ENCODE assay signal across 9 cellular contexts in the genomic region with DNA sequence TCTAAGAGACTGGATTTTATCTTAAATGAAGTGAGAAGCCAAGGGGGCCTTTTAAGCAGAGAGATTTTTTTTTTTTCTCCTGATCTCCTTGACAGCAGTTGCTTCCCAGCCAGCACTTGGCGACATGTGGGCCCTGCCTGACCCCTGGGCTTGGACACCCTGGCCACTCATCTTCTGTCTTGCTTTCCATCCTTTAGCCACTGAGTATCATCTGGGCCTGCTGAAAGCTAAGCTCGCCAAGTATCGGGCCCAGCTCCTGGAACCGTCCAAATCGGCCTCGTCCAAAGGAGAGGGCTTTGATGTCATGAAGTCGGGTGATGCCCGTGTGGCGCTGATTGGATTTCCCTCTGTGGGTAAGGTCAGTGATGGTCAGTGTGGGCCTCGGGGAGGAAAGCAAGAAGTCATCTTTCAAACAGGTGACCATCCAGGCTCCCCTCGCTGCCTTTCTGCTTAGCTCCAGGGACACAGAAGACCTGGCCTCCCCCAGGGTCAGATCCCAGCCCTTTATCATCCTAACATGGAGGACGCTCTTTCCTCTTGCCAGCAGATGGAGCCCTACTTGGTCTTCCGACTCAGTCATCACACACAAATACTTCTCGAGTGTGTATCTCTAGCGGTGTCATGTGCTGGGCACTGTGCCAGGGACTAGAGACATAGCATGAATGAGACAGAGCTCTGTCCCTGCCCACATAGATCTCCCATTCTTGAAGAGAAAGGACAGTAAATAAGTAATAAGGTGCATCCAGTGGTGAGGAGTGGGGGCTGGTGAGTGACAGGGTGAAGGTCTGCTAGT. TPM values are rescaled to one million over a fixed set of nuclear protein-coding genes. Genes with fewer than 3 reads are reported as not detected.
A peak's percentile ranks its signal among the peaks of the same experiment; 100 is the strongest.
DNase-seq lines count a peak whose midpoint lies in the region; ATAC-seq and TF ChIP-seq lines count a peak whose summit lies in the region.
"Had no signal": no experiment of that assay in that cellular context is flagged by ENCODE, and none has a peak within 500 bp of the region (broad histone marks: within the 10 kb centered on the region; RNA-seq: fewer than 3 reads in every experiment).

No MANE protein-coding gene starts in this region.

- in situ Hi-C loops in GM13976 (cut with MboI; ENCODE audit: low sequenced_read_pairs, unreplicated experiment): no loop called here

- DNase-seq in AG09309 (ENCODE audit: low read depth): no peak
- DNase-seq in GM13976 (ENCODE audit: low spot score): no peak
- peak; percentile 85 to 93 for DNase-seq in SHP77 (lab: John Stamatoyannopoulos, UW)
- DNase-seq in glomerular endothelial cell (ENCODE audit: extremely low read depth, low read depth, low spot score): peak; percentile 51
- DNase-seq in stimulated activated naive CD8-positive, alpha-beta T cell treated with anti-CD3 and anti-CD28 coated beads, Interleukin-15, amount 100 ng/mL, for 72 hours: peak in 1 of 2 donors; percentile 17
- no peak for DNase-seq in activated T-helper 1 cell treated with anti-CD3 and anti-CD28 coated beads, Interleukin-12 subunit alpha, Interleukin-12 subunit beta, Interleukin-2, Interleukin-4 antibody, amounts not matched to agents 30 ng/mL and 10 ng/mL and 1 ng/mL, durations not matched to agents 14 hours and 24 hours and 36 hours (ENCODE audit: low spot score)
- no peak for DNase-seq in activated effector memory CD4-positive, alpha-beta T cell treated with anti-CD3 and anti-CD28 coated beads, Interleukin-2, amount 50 U/mL, for 16 hours
- DNase-seq in stimulated activated CD4-positive, alpha-beta T cell treated with anti-CD3 and anti-CD28 coated beads, Interleukin-4, amount 100 ng/mL, for 1 hour: no peak

- ATAC-seq in stimulated activated naive CD8-positive, alpha-beta T cell treated with anti-CD3 and anti-CD28 coated beads, Interleukin-15, amount 100 ng/mL, for 72 hours: peak; percentile 31

- H3K9me3 Mint-ChIP-seq in stimulated activated naive CD8-positive, alpha-beta T cell treated with anti-CD3 and anti-CD28 coated beads, Interleukin-15, amount 100 ng/mL, for 72 hours: no peaks in the 10 kb centered on the region
- H3K9me3 Mint-ChIP-seq in activated T-helper 1 cell treated with anti-CD3 and anti-CD28 coated beads, Interleukin-12 subunit alpha, Interleukin-12 subunit beta, Interleukin-2, Interleukin-4 antibody, amounts not matched to agents 30 ng/mL and 10 ng/mL and 1 ng/mL, durations not matched to agents 14 hours and 24 hours and 36 hours: no peaks in the 10 kb centered on the region
- H3K9me3 Mint-ChIP-seq: dendritic cell treated with granulocyte-macrophage colony-stimulating factor and Interleukin-4, amounts not matched to agents 40 ng/mL and 50 ng/mL, for 4 days had no signal

- no peak overlapping the region for H3K4me3 ChIP-seq in AG09309 (ENCODE audit: control insufficient read depth, low read depth, low read length)

- peaks cover 29% of the 10 kb centered on the region for H3K4me1 Mint-ChIP-seq in stimulated activated naive CD8-positive, alpha-beta T cell treated with anti-CD3 and anti-CD28 coated beads, Interleukin-15, amount 100 ng/mL, for 72 hours
- peaks cover 12% of the 10 kb centered on the region for H3K4me1 Mint-ChIP-seq in activated T-helper 1 cell treated with anti-CD3 and anti-CD28 coated beads, Interleukin-12 subunit alpha, Interleukin-12 subunit beta, Interleukin-2, Interleukin-4 antibody, amounts not matched to agents 30 ng/mL and 10 ng/mL and 1 ng/mL, durations not matched to agents 14 hours and 24 hours and 36 hours (ENCODE audit: low read depth)

- H3K27me3 Mint-ChIP-seq in stimulated activated naive CD8-positive, alpha-beta T cell treated with anti-CD3 and anti-CD28 coated beads, Interleukin-15, amount 100 ng/mL, for 72 hours: no peaks in the 10 kb centered on the region
- H3K27me3 Mint-ChIP-seq in activated T-helper 1 cell treated with anti-CD3 and anti-CD28 coated beads, Interleukin-12 subunit alpha, Interleukin-12 subunit beta, Interleukin-2, Interleukin-4 antibody, amounts not matched to agents 30 ng/mL and 10 ng/mL and 1 ng/mL, durations not matched to agents 14 hours and 24 hours and 36 hours (ENCODE audit: insufficient read depth): no peaks in the 10 kb centered on the region
- H3K27me3 Mint-ChIP-seq: dendritic cell treated with granulocyte-macrophage colony-stimulating factor and Interleukin-4, amounts not matched to agents 40 ng/mL and 50 ng/mL, for 4 days had no signal

- H3K4me3 Mint-ChIP-seq in stimulated activated naive CD8-positive, alpha-beta T cell treated with anti-CD3 and anti-CD28 coated beads, Interleukin-15, amount 100 ng/mL, for 72 hours: no peak overlapping the region
- H3K4me3 Mint-ChIP-seq in activated T-helper 1 cell treated with anti-CD3 and anti-CD28 coated beads, Interleukin-12 subunit alpha, Interleukin-12 subunit beta, Interleukin-2, Interleukin-4 antibody, amounts not matched to agents 30 ng/mL and 10 ng/mL and 1 ng/mL, durations not matched to agents 14 hours and 24 hours and 36 hours: no peak overlapping the region
- H3K4me3 Mint-ChIP-seq: dendritic cell treated with granulocyte-macrophage colony-stimulating factor and Interleukin-4, amounts not matched to agents 40 ng/mL and 50 ng/mL, for 4 days had no signal

- H3K27ac Mint-ChIP-seq in stimulated activated naive CD8-positive, alpha-beta T cell treated with anti-CD3 and anti-CD28 coated beads, Interleukin-15, amount 100 ng/mL, for 72 hours: no peak overlapping the region
- H3K27ac Mint-ChIP-seq in activated T-helper 1 cell treated with anti-CD3 and anti-CD28 coated beads, Interleukin-12 subunit alpha, Interleukin-12 subunit beta, Interleukin-2, Interleukin-4 antibody, amounts not matched to agents 30 ng/mL and 10 ng/mL and 1 ng/mL, durations not matched to agents 14 hours and 24 hours and 36 hours: no peak overlapping the region
- H3K27ac Mint-ChIP-seq: dendritic cell treated with granulocyte-macrophage colony-stimulating factor and Interleukin-4, amounts not matched to agents 40 ng/mL and 50 ng/mL, for 4 days had no signal

- intact Hi-C loops in activated T-helper 1 cell treated with anti-CD3 and anti-CD28 coated beads, Interleukin-12 subunit alpha, Interleukin-12 subunit beta, Interleukin-2, Interleukin-4 antibody, amounts not matched to agents 30 ng/mL and 10 ng/mL and 1 ng/mL, durations not matched to agents 14 hours and 24 hours and 36 hours (cut with micrococcal nuclease): no loop called here

- peaks cover 32% of the 10 kb centered on the region for H3K36me3 Mint-ChIP-seq in activated T-helper 1 cell treated with anti-CD3 and anti-CD28 coated beads, Interleukin-12 subunit alpha, Interleukin-12 subunit beta, Interleukin-2, Interleukin-4 antibody, amounts not matched to agents 30 ng/mL and 10 ng/mL and 1 ng/mL, durations not matched to agents 14 hours and 24 hours and 36 hours (ENCODE audit: low read depth)

- TF ChIP-seq CTCF in AG09309 (IDR thresholded peaks at IDR 0.05; ENCODE audit: control insufficient read depth, insufficient read depth, low read depth, low read length, missing control alignments): peak; percentile 46
- TF ChIP-seq CTCF in GM13976 (IDR thresholded peaks at IDR 0.05; ENCODE audit: borderline replicate concordance, control extremely low read depth, extremely low read depth, insufficient read depth, missing control alignments): peak; percentile 24

RNA-seq across cellular contexts. Expression of a gene that starts 6.1 kb away (rescaled TPM):
- total RNA-seq in glomerular endothelial cell: 50.1 and 57.6 TPM in 2 replicates
- 67.5 and 69.2 TPM in 2 replicates for total RNA-seq in activated T-helper 1 cell treated with anti-CD3 and anti-CD28 coated beads, Interleukin-12 subunit alpha, Interleukin-12 subunit beta, Interleukin-2, Interleukin-4 antibody, amounts not matched to agents 30 ng/mL and 10 ng/mL and 1 ng/mL, durations not matched to agents 14 hours and 24 hours and 36 hours

RNA-seq across cellular contexts. Expression of a gene that starts 14.7 kb away (rescaled TPM):
- total RNA-seq in glomerular endothelial cell: 0.18 and 0.92 TPM in 2 replicates
- total RNA-seq in activated T-helper 1 cell treated with anti-CD3 and anti-CD28 coated beads, Interleukin-12 subunit alpha, Interleukin-12 subunit beta, Interleukin-2, Interleukin-4 antibody, amounts not matched to agents 30 ng/mL and 10 ng/mL and 1 ng/mL, durations not matched to agents 14 hours and 24 hours and 36 hours: 0.31 and 0.34 TPM in 2 replicates

RNA-seq across cellular contexts. Expression of a gene that starts 54.6 kb away (rescaled TPM):
- total RNA-seq in glomerular endothelial cell: 12.4 and 17.9 TPM in 2 replicates
- total RNA-seq in activated T-helper 1 cell treated with anti-CD3 and anti-CD28 coated beads, Interleukin-12 subunit alpha, Interleukin-12 subunit beta, Interleukin-2, Interleukin-4 antibody, amounts not matched to agents 30 ng/mL and 10 ng/mL and 1 ng/mL, durations not matched to agents 14 hours and 24 hours and 36 hours: 9.6 and 10.0 TPM in 2 replicates

RNA-seq across cellular contexts. Expression of a gene that starts 54.8 kb away (rescaled TPM):
- total RNA-seq in glomerular endothelial cell: 20.6 and 27.1 TPM in 2 replicates
- 34.9 and 37.8 TPM in 2 replicates for total RNA-seq in activated T-helper 1 cell treated with anti-CD3 and anti-CD28 coated beads, Interleukin-12 subunit alpha, Interleukin-12 subunit beta, Interleukin-2, Interleukin-4 antibody, amounts not matched to agents 30 ng/mL and 10 ng/mL and 1 ng/mL, durations not matched to agents 14 hours and 24 hours and 36 hours

Comparison
In these comparisons a context has a peak if more than half of its experiments do, and no peak if none do; other contexts are left out.
1. DNase-seq: peak in SHP77 (2 of 2) and glomerular endothelial cell (single experiment); none in AG09309 (single experiment), GM13976 (single experiment), activated T-helper 1 cell treated with anti-CD3 and anti-CD28 coated beads, Interleukin-12 subunit alpha, Interleukin-12 subunit beta, Interleukin-2, Interleukin-4 antibody, amounts not matched to agents 30 ng/mL and 10 ng/mL and 1 ng/mL, durations not matched to agents 14 hours and 24 hours and 36 hours (single experiment), activated effector memory CD4-positive, alpha-beta T cell treated with anti-CD3 and anti-CD28 coated beads, Interleukin-2, amount 50 U/mL, for 16 hours (single experiment) and stimulated activated CD4-positive, alpha-beta T cell treated with anti-CD3 and anti-CD28 coated beads, Interleukin-4, amount 100 ng/mL, for 1 hour (single experiment).